15 cellular contexts compared by ENCODE assay signal in the genomic region with DNA sequence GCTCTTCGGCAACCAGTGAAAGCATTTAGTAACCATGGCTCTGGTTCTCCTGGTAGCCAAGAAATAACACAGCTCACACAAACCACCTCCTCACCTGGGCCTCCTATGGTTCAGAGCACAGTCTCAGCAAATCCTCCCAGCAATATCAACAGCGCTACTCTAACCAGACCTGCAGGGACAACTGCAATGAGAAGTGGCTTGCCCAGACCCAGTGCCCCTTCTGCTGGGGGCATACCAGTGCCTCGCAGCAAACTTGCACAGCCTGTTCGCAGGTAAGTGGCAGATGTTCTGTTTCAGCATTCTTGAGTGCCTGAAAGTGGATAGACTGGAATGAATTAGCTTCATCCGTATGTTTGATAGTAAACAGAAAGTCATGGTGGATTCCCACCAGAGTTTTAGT.
"Had no signal": no experiment of that assay in that cellular context is flagged by ENCODE, and none has a peak within 500 bp of the region (broad histone marks: within the 10 kb centered on the region; RNA-seq: fewer than 3 reads in every experiment).

No MANE protein-coding gene starts in this region.

- H3K4me3 Mint-ChIP-seq: immature natural killer cell, naive B cell had no signal

- H3K27ac ChIP-seq: epithelial cell of prostate, vagina had no signal

- H3K9me3 Mint-ChIP-seq: immature natural killer cell had no signal

- H3K9me3 ChIP-seq: vagina had no signal

- H3K4me1 ChIP-seq: vagina had no signal

- H3K27me3 Mint-ChIP-seq: naive B cell had no signal

- DNase-seq: activated CD4-positive, alpha-beta T cell treated with anti-CD3 and anti-CD28 coated beads, Interleukin-2, amount 50 U/mL, for 1 hour; activated CD8-positive, alpha-beta memory T cell treated with anti-CD3 and anti-CD28 coated beads for 24 hours; activated naive CD4-positive, alpha-beta T cell treated with Interleukin-2 at 50 U/mL for 16 hours; anterior cingulate cortex; cortex of kidney; effector CD4-positive, alpha-beta T cell; foreskin melanocyte; immature natural killer cell; naive B cell; stimulated activated CD4-positive, alpha-beta T cell treated with anti-CD3 and anti-CD28 coated beads, Interleukin-1b, Interleukin-23, amount 100 ng/mL, for 48 hours; T-helper 2 cell had no signal

- H3K27ac Mint-ChIP-seq: immature natural killer cell had no signal

- H3K27me3 ChIP-seq: vagina had no signal

- H3K4me3 ChIP-seq: lung, vagina had no signal

- ATAC-seq: activated CD4-positive, CD25-positive, alpha-beta regulatory T cell treated with anti-CD3 and anti-CD28 coated beads, Interleukin-2, amount 50 U/mL, for 24 hours had no signal
